In genomic region chr10:61271127-61271780, GRCh38 we compare ENCODE assay signal across 9 cellular contexts.
A peak's percentile ranks its signal among the peaks of the same experiment; 100 is the strongest.
DNase-seq lines count a peak whose midpoint lies in the region; TF ChIP-seq lines count a peak whose summit lies in the region.
"Had no signal": no experiment of that assay in that cellular context is flagged by ENCODE, and none has a peak within 500 bp of the region (broad histone marks: within the 10 kb centered on the region; RNA-seq: fewer than 3 reads in every experiment).

No MANE protein-coding gene starts in this region.

- H3K4me3 Mint-ChIP-seq in immature natural killer cell, result no peak overlapping the region
- H3K4me3 Mint-ChIP-seq: natural killer cell had no signal

- peaks cover 2 to 3% (median 3%) of the 10 kb centered on the region in 3 donors for H3K27me3 Mint-ChIP-seq in immature natural killer cell (ENCODE audit: low read depth in 3 of 3)

- H3K4me3 ChIP-seq in fibroblast of the aortic adventitia (ENCODE audit: low read depth, low read length), result no peak overlapping the region
- H3K4me3 ChIP-seq in skeletal muscle cell (ENCODE audit: low read depth, low read length), result no peak overlapping the region

- H3K27ac Mint-ChIP-seq in immature natural killer cell, result no peak overlapping the region
- H3K27ac Mint-ChIP-seq: natural killer cell had no signal

- H3K9me3 Mint-ChIP-seq in immature natural killer cell, result no peaks in the 10 kb centered on the region
- H3K9me3 Mint-ChIP-seq: natural killer cell had no signal

- no peaks in the 10 kb centered on the region for H3K4me1 Mint-ChIP-seq in immature natural killer cell
- H3K4me1 Mint-ChIP-seq: natural killer cell had no signal

- no peaks in the 10 kb centered on the region for H3K36me3 Mint-ChIP-seq in immature natural killer cell
- H3K36me3 Mint-ChIP-seq: natural killer cell had no signal

- TF ChIP-seq CTCF in fibroblast of the aortic adventitia (IDR thresholded peaks at IDR 0.05; ENCODE audit: insufficient read depth, low read length), result no peak

- DNase-seq in GM03348 (ENCODE audit: low spot score) (peak; percentile 70), RPMI7951 (ENCODE audit: low read depth) (peak; percentile 1), fibroblast of the aortic adventitia (ENCODE audit: low read depth) (peak; percentile 62), skeletal muscle cell (ENCODE audit: low read depth) (peak; percentile 58), Kasumi-1 (lab: John Stamatoyannopoulos, UW) (no peak), T-helper 2 cell (no peak), immature natural killer cell (no peak), T1000 (lab: John Stamatoyannopoulos, UW) (no peak)
- DNase-seq: natural killer cell had no signal

Comparison
In these comparisons a context has a peak if more than half of its experiments do, and no peak if none do; other contexts are left out.
1. DNase-seq: peak in GM03348 (single experiment), RPMI7951 (single experiment), fibroblast of the aortic adventitia (single experiment) and skeletal muscle cell (single experiment); none in Kasumi-1 (0 of 2), T-helper 2 cell (0 of 5), immature natural killer cell (0 of 3) and T1000 (single experiment).